In the genomic region with DNA sequence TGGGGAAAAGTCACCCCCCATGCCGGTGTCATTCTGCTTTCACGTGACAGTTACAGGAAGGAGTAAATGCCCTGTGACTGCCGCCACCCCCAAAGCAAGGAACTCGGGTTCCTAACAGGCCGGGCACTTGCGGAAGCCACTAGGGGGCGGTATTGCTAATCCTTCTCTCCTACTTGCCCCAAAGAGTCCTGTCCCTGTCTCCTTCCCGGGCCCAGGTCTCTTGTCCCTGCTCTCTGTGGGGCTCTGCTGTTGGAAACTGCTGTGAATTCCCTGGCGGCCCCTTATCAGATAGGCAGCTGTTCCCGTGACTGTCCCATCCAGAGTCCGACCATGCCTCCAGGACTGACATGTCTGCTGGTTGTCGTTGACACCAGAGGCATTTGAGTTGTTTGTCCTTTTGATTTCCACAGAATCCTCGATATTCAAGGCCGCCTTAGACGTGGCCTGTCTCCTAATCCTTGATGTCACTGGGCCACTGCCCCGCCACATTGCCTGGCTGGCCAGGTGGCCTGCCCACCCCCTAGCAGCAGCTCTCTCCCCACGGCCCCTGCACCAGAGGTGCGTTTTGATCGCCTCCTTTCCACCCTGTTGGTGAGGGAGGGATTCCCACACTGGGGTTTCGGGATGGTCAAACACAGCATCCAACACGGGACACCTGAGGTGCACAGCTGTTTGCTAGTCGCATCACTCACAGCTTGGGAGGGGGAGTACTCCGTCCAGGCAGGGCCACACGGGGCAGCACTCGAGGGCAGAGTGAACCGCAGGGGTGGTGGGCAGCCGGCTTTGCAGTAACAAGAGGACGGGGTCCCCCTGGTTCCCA, we compare ENCODE assay signal across 8 cellular contexts. TPM values are rescaled to one million over a fixed set of nuclear protein-coding genes. Genes with fewer than 3 reads are reported as not detected.
DNase-seq lines count a peak whose midpoint lies in the region; ATAC-seq, FAIRE-seq and TF ChIP-seq lines count a peak whose summit lies in the region.

No MANE protein-coding gene starts in this region.

- POLR2A ChIA-PET in HEK293 (lab: Yijun Ruan, JAX): interaction anchor here (0.5 to 1.1 kb wide), 2 partner anchors 12 to 61 kb away, joined by 3 to 4 read pairs; no protein-coding TSS in a partner anchor
- POLR2A ChIA-PET in RWPE1 (lab: Yijun Ruan, JAX; ENCODE audit: low non-redundant PET): no interaction called here

- no peak overlapping the region for H3K27ac ChIP-seq in HEK293 (ENCODE audit: extremely low read depth, low read depth, low read length)
- peak overlapping the region; percentile 55 for H3K27ac ChIP-seq in RWPE1
- H3K27ac ChIP-seq in liver (ENCODE audit: low read depth in 1 of 2, low read length in 2 of 2): no peak overlapping the region
- H3K27ac ChIP-seq in aorta (ENCODE audit: low read depth in 1 of 2, low read length in 2 of 2): no peak overlapping the region

- H3K36me3 ChIP-seq in HEK293 (ENCODE audit: control insufficient read depth in 2 of 2, insufficient read depth in 1 of 2, low read length in 2 of 2) (peaks cover under 1 to 18% of the 10 kb centered on the region in 2 experiments; a peak in 2 of 3 replicates), bronchial epithelial cell (ENCODE audit: control insufficient read depth, insufficient read depth, low read length) (no peaks in the 10 kb centered on the region), liver (ENCODE audit: control insufficient read depth in 4 of 4, insufficient read depth in 3 of 4, low read depth in 1 of 4, low read length in 3 of 4) (no peaks in the 10 kb centered on the region), aorta (ENCODE audit: control insufficient read depth in 1 of 2, insufficient read depth in 2 of 2, low read length in 1 of 2) (no peaks in the 10 kb centered on the region)

- no peak for FAIRE-seq in bronchial epithelial cell (lab: Jason Lieb, UNC)

- no peaks in the 10 kb centered on the region for H3K27me3 ChIP-seq in bronchial epithelial cell (ENCODE audit: control insufficient read depth, insufficient read depth, low read length)
- no peaks in the 10 kb centered on the region for H3K27me3 ChIP-seq in liver (ENCODE audit: control insufficient read depth in 4 of 4, insufficient read depth in 4 of 4, low read length in 3 of 4)
- no peaks in the 10 kb centered on the region for H3K27me3 ChIP-seq in aorta (ENCODE audit: control insufficient read depth in 1 of 2, insufficient read depth in 2 of 2, low read length in 1 of 2)

- no peak overlapping the region for H3K4me3 ChIP-seq in HEK293 (ENCODE audit: low read depth, low read length)
- H3K4me3 ChIP-seq in bronchial epithelial cell (ENCODE audit: low read depth, low read length): no peak overlapping the region
- H3K4me3 ChIP-seq in liver (ENCODE audit: low read depth in 1 of 3, low read length in 3 of 3): no peak overlapping the region
- H3K4me3 ChIP-seq in aorta (ENCODE audit: low read length in 2 of 2): no peak overlapping the region

- WGBS in liver: 49% methylated on average over 28 of the region's 28 CpGs
- 55 to 57% methylated on average over 28 of the region's 28 CpGs for WGBS in aorta, 2 donors

- TF ChIP-seq CTCF in HEK293 (tag by site-specific recombination; IDR thresholded peaks at IDR 0.05) (peak; percentile 76), RWPE1 (conservative IDR thresholded peaks at IDR 0.05; ENCODE audit: low read depth) (peak; percentile 67), bronchial epithelial cell (IDR thresholded peaks at IDR 0.05; ENCODE audit: insufficient read depth, low read length, severe bottlenecking) (peak; percentile 95), liver (IDR thresholded peaks at IDR 0.05; ENCODE audit: low read depth, low read length, missing input control) (peak; percentile 63)

- intact Hi-C loops in aorta (cut with DNase I): loop anchor here (5.0 kb wide), 2 partner anchors 80 to 505 kb away; no protein-coding TSS in a partner anchor

- no peak for ATAC-seq in aorta (ENCODE audit: low FRiP score)
- ATAC-seq in GM21723 (IDR thresholded peaks at IDR 0.05; ENCODE audit: unreplicated experiment): no peak
- ATAC-seq in GM18498 (IDR thresholded peaks at IDR 0.05; ENCODE audit: unreplicated experiment): no peak

- H3K9me3 ChIP-seq in HEK293 (ENCODE audit: control insufficient read depth, insufficient read depth, low read depth, low read length) (no peaks in the 10 kb centered on the region), liver (ENCODE audit: control insufficient read depth in 4 of 4, low read length in 3 of 4) (no peaks in the 10 kb centered on the region), aorta (ENCODE audit: control insufficient read depth, low read length) (no peaks in the 10 kb centered on the region)

- no peaks in the 10 kb centered on the region for H3K4me1 ChIP-seq in HEK293 (ENCODE audit: control insufficient read depth, insufficient read depth, low read length)
- peaks cover 0 to 11% (median 3%) of the 10 kb centered on the region in 4 donors for H3K4me1 ChIP-seq in liver (ENCODE audit: control insufficient read depth in 4 of 4, insufficient read depth in 4 of 4, low read length in 3 of 4)
- no peaks in the 10 kb centered on the region for H3K4me1 ChIP-seq in aorta (ENCODE audit: control insufficient read depth in 1 of 2, insufficient read depth in 2 of 2, low read length in 2 of 2)

- peak; percentile 72 to 82 for TF ChIP-seq RAD21 in liver (IDR thresholded peaks at IDR 0.05)

- H3K9ac ChIP-seq in liver (ENCODE audit: low read depth in 1 of 2, low read length in 2 of 2): no peak overlapping the region

- DNase-seq in DMS53 treated with DMSO at 0.1 percent for 48 hours (lab: John Stamatoyannopoulos, UW; ENCODE audit: unreplicated experiment): peak; percentile 12
- peak; percentile 52 for DNase-seq in RWPE1 (ENCODE audit: low spot score)
- peak; percentile 58 for DNase-seq in bronchial epithelial cell (ENCODE audit: low read depth)
- DNase-seq in aorta: peak; percentile 73 to 75

- CTCF ChIA-PET in HEK293 (lab: Yijun Ruan, JAX): interaction anchor here (0.5 to 1.9 kb wide), 42 partner anchors 8 to 1570 kb away, joined by 3 to 11 read pairs (median 3); no protein-coding TSS in a partner anchor
- CTCF ChIA-PET in RWPE1 (lab: Yijun Ruan, JAX): interaction anchor here (0.7 to 1.7 kb wide), 4 partner anchors 11 to 872 kb away, joined by 3 to 6 read pairs (median 4); no protein-coding TSS in a partner anchor

TF ChIP-seq in HEK293, 187 proteins besides CTCF, POLR2A, EP300 and RAD21 (continues in another document):
- peak; percentile 42 for TF ChIP-seq GLIS1 (tag by site-specific recombination; IDR thresholded peaks at IDR 0.05)
- no peak for TF ChIP-seq ZNF23 (tag by site-specific recombination; IDR thresholded peaks at IDR 0.05; ENCODE audit: borderline replicate concordance)
- TF ChIP-seq ZNF561 (tag by site-specific recombination; IDR thresholded peaks at IDR 0.05; ENCODE audit: borderline replicate concordance): 0 out of 2 replicates have a peak, but pooled peaks have one; percentile 29
- no peak for TF ChIP-seq ZNF514 (tag by site-specific recombination; IDR thresholded peaks at IDR 0.05)
- TF ChIP-seq YY1 (tag by site-specific recombination; IDR thresholded peaks at IDR 0.05): no peak
- TF ChIP-seq, protein P1, sequence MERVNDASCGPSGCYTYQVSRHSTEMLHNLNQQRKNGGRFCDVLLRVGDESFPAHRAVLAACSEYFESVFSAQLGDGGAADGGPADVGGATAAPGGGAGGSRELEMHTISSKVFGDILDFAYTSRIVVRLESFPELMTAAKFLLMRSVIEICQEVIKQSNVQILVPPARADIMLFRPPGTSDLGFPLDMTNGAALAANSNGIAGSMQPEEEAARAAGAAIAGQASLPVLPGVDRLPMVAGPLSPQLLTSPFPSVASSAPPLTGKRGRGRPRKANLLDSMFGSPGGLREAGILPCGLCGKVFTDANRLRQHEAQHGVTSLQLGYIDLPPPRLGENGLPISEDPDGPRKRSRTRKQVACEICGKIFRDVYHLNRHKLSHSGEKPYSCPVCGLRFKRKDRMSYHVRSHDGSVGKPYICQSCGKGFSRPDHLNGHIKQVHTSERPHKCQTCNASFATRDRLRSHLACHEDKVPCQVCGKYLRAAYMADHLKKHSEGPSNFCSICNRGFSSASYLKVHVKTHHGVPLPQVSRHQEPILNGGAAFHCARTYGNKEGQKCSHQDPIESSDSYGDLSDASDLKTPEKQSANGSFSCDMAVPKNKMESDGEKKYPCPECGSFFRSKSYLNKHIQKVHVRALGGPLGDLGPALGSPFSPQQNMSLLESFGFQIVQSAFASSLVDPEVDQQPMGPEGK (tag by site-specific recombination; IDR thresholded peaks at IDR 0.05): peak; percentile 68; the same call in 1 of the 2 replicates

TF ChIP-seq in liver, 16 proteins besides CTCF, POLR2A, EP300 and RAD21:
- TF ChIP-seq SP1 (IDR thresholded peaks at IDR 0.05) (no peak), ZBTB33 (IDR thresholded peaks at IDR 0.05) (no peak), HNF4A (conservative IDR thresholded peaks at IDR 0.05) (peak in 1 of 2 donors; percentile 32), TAF1 (conservative IDR thresholded peaks at IDR 0.05) (no peak), RXRA (IDR thresholded peaks at IDR 0.05) (peak in 1 of 2 donors; percentile 12)

RNA-seq across cellular contexts. Expression of gene CHAF1B, which starts 37.3 kb away (rescaled TPM):
- total RNA-seq in bronchial epithelial cell: 1.1 and 1.3 TPM in 2 replicates
- total RNA-seq in liver: 1 to 10 TPM in 1 of 2 donors, under 1 TPM in 1; 0.33 to 2.7 TPM
- polyA plus RNA-seq in liver: under 1 TPM; 0.46 to 0.53 TPM
- 1 to 10 TPM; 1.8 to 2.5 TPM for total RNA-seq in aorta
- 1 to 10 TPM in 1 of 2 donors, under 1 TPM in 1; 0.25 to 1.3 TPM for polyA plus RNA-seq in aorta

RNA-seq across cellular contexts. Expression of gene CLDN14, which starts 57.4 kb away (rescaled TPM):
- total RNA-seq in bronchial epithelial cell (not detected in 2 replicates), liver (10 to 100 TPM; 13.6 to 19.4 TPM), aorta (under 1 TPM in 1 of 2 donors, not detected in 1; 0.42 TPM)
- polyA plus RNA-seq in liver (10 to 100 TPM in 1 of 2 donors, 1 to 10 TPM in 1; 6.3 to 13.2 TPM), aorta (under 1 TPM in 1 of 2 donors, not detected in 1; 0.33 TPM)

Comparison
In these comparisons a context has a peak if more than half of its experiments do, and no peak if none do; other contexts are left out.
1. DNase-seq: peak in every context shown above with its lines; median percentile 74 in aorta; 58 in bronchial epithelial cell; 52 in RWPE1; 12 in DMS53 treated with DMSO at 0.1 percent for 48 hours.
2. RNA of gene CLDN14, which starts 57.4 kb away (total RNA-seq): 13.6 to 19.4 TPM in liver; 0.42 TPM in aorta and not detected in bronchial epithelial cell; every median in the first group is over 10 times any median in the second.
3. Peak in every context shown above with its lines, with median percentiles within 50 percentile points of each other: CTCF ChIP-seq.